In genomic region chr22:38501797-38502672, GRCh38 we compare ENCODE assay signal across 11 cellular contexts. TPM values are rescaled to one million over a fixed set of nuclear protein-coding genes. Genes with fewer than 3 reads are reported as not detected.
A peak's percentile ranks its signal among the peaks of the same experiment; 100 is the strongest.
DNase-seq lines count a peak whose midpoint lies in the region; ATAC-seq lines count a peak whose summit lies in the region.
"Had no signal": no experiment of that assay in that cellular context is flagged by ENCODE, and none has a peak within 500 bp of the region (broad histone marks: within the 10 kb centered on the region; RNA-seq: fewer than 3 reads in every experiment).

No MANE protein-coding gene starts in this region.

- H3K4me3 ChIP-seq in iPS-18a (ENCODE audit: low read length), result peak overlapping the region; percentile 97

- no peak for ATAC-seq in activated T-cell treated with anti-CD3 and anti-CD28 coated beads, Interleukin-2, amount 50 U/mL, for 4 hours
- ATAC-seq in activated CD8-positive, alpha-beta T cell treated with anti-CD3 and anti-CD28 coated beads, Interleukin-2, amount 10 ng/mL, durations not matched to agents 7 days and 5 days, result no peak
- ATAC-seq in stimulated activated naive CD8-positive, alpha-beta T cell treated with anti-CD3 and anti-CD28 coated beads, Interleukin-15, amount 100 ng/mL, for 72 hours, result no peak
- ATAC-seq in GM21576 (IDR thresholded peaks at IDR 0.05; ENCODE audit: unreplicated experiment), result no peak

- H3K27me3 Mint-ChIP-seq in activated T-cell treated with anti-CD3 and anti-CD28 coated beads, Interleukin-2, amount 50 U/mL, for 4 hours (ENCODE audit: low read depth), result no peaks in the 10 kb centered on the region
- no peaks in the 10 kb centered on the region for H3K27me3 Mint-ChIP-seq in activated CD8-positive, alpha-beta T cell treated with anti-CD3 and anti-CD28 coated beads, Interleukin-2, amount 10 ng/mL, durations not matched to agents 7 days and 5 days (ENCODE audit: low read depth)
- no peaks in the 10 kb centered on the region for H3K27me3 Mint-ChIP-seq in stimulated activated naive CD8-positive, alpha-beta T cell treated with anti-CD3 and anti-CD28 coated beads, Interleukin-15, amount 100 ng/mL, for 72 hours

- H3K36me3 ChIP-seq in iPS-18a (ENCODE audit: control insufficient read depth, low read depth, low read length), result peaks cover 64% of the 10 kb centered on the region

- peaks cover 62% of the 10 kb centered on the region for H3K4me1 Mint-ChIP-seq in activated T-cell treated with anti-CD3 and anti-CD28 coated beads, Interleukin-2, amount 50 U/mL, for 4 hours (ENCODE audit: low read depth)
- H3K4me1 Mint-ChIP-seq in activated CD8-positive, alpha-beta T cell treated with anti-CD3 and anti-CD28 coated beads, Interleukin-2, amount 10 ng/mL, durations not matched to agents 7 days and 5 days (ENCODE audit: low read depth), result peaks cover 57% of the 10 kb centered on the region
- H3K4me1 Mint-ChIP-seq in stimulated activated naive CD8-positive, alpha-beta T cell treated with anti-CD3 and anti-CD28 coated beads, Interleukin-15, amount 100 ng/mL, for 72 hours, result peaks cover 72% of the 10 kb centered on the region

- H3K9me3 Mint-ChIP-seq in activated T-cell treated with anti-CD3 and anti-CD28 coated beads, Interleukin-2, amount 50 U/mL, for 4 hours, result no peaks in the 10 kb centered on the region
- no peaks in the 10 kb centered on the region for H3K9me3 Mint-ChIP-seq in activated CD8-positive, alpha-beta T cell treated with anti-CD3 and anti-CD28 coated beads, Interleukin-2, amount 10 ng/mL, durations not matched to agents 7 days and 5 days (ENCODE audit: insufficient read depth)
- no peaks in the 10 kb centered on the region for H3K9me3 Mint-ChIP-seq in stimulated activated naive CD8-positive, alpha-beta T cell treated with anti-CD3 and anti-CD28 coated beads, Interleukin-15, amount 100 ng/mL, for 72 hours

- peak overlapping the region; percentile 99 for H3K4me3 Mint-ChIP-seq in activated T-cell treated with anti-CD3 and anti-CD28 coated beads, Interleukin-2, amount 50 U/mL, for 4 hours
- H3K4me3 Mint-ChIP-seq in activated CD8-positive, alpha-beta T cell treated with anti-CD3 and anti-CD28 coated beads, Interleukin-2, amount 10 ng/mL, durations not matched to agents 7 days and 5 days, result peak overlapping the region; percentile 99
- H3K4me3 Mint-ChIP-seq in stimulated activated naive CD8-positive, alpha-beta T cell treated with anti-CD3 and anti-CD28 coated beads, Interleukin-15, amount 100 ng/mL, for 72 hours, result peak overlapping the region; percentile 89 to 100

- H3K27me3 ChIP-seq in iPS-18a (ENCODE audit: control insufficient read depth, insufficient read depth, low read length), result no peaks in the 10 kb centered on the region

- POLR2A ChIA-PET in activated CD8-positive, alpha-beta T cell treated with anti-CD3 and anti-CD28 coated beads, Interleukin-2, amount 10 ng/mL, durations not matched to agents 7 days and 5 days (lab: Charles Lee), result interaction anchor here (0.9 to 1.9 kb wide), 6 partner anchors 9 to 68 kb away, joined by 3 to 5 read pairs (median 4); partner anchors contain the start of gene DMC1

- peaks cover 59% of the 10 kb centered on the region for H3K36me3 Mint-ChIP-seq in activated T-cell treated with anti-CD3 and anti-CD28 coated beads, Interleukin-2, amount 50 U/mL, for 4 hours (ENCODE audit: insufficient read depth)
- H3K36me3 Mint-ChIP-seq in activated CD8-positive, alpha-beta T cell treated with anti-CD3 and anti-CD28 coated beads, Interleukin-2, amount 10 ng/mL, durations not matched to agents 7 days and 5 days (ENCODE audit: low read depth), result peaks cover 79% of the 10 kb centered on the region

- H3K9ac ChIP-seq in iPS-18a (ENCODE audit: low read length), result no peak overlapping the region

- H3K27ac ChIP-seq in iPS-18a (ENCODE audit: low read length), result no peak overlapping the region

- CTCF ChIA-PET in activated CD8-positive, alpha-beta T cell treated with anti-CD3 and anti-CD28 coated beads, Interleukin-2, amount 10 ng/mL, durations not matched to agents 7 days and 5 days (lab: Charles Lee), result interaction anchor here (0.9 to 3.2 kb wide), 5 partner anchors 10 to 101 kb away, joined by 3 to 19 read pairs (median 4); partner anchors contain the start of gene DMC1

- H3K4me1 ChIP-seq in iPS-18a (ENCODE audit: control insufficient read depth, low read depth, low read length), result peaks cover 22% of the 10 kb centered on the region

- H3K9me3 ChIP-seq in iPS-18a (ENCODE audit: control insufficient read depth, low read depth, low read length), result no peaks in the 10 kb centered on the region

- DNase-seq in activated T-cell treated with anti-CD3 and anti-CD28 coated beads, Interleukin-2, amount 50 U/mL, for 4 hours, result no peak
- no peak for DNase-seq in activated T-cell treated with anti-CD3 and anti-CD28 coated beads, Interleukin-2, amount 50 U/mL, for 1 hour
- DNase-seq in activated CD8-positive, alpha-beta T cell treated with anti-CD3 and anti-CD28 coated beads, Interleukin-2, amount 10 ng/mL, durations not matched to agents 7 days and 5 days, result no peak
- DNase-seq in stimulated activated naive CD8-positive, alpha-beta T cell treated with anti-CD3 and anti-CD28 coated beads, Interleukin-15, amount 100 ng/mL, for 72 hours, result no peak
- DNase-seq in effector CD8-positive, alpha-beta T cell (lab: John Stamatoyannopoulos, UW), result no peak
- no peak for DNase-seq in cortex of kidney (lab: John Stamatoyannopoulos, UW)
- DNase-seq: activated CD4-positive, alpha-beta T cell treated with anti-CD3 and anti-CD28 coated beads, Interleukin-2, amount 50 U/mL, for 4 hours; NCI-H1092 treated with DMSO at 0.1 percent for 48 hours; posterior cingulate gyrus had no signal

- peak overlapping the region; percentile 39 for H3K27ac Mint-ChIP-seq in activated CD8-positive, alpha-beta T cell treated with anti-CD3 and anti-CD28 coated beads, Interleukin-2, amount 10 ng/mL, durations not matched to agents 7 days and 5 days
- peak overlapping the region in 1 of 2 donors; percentile 76 for H3K27ac Mint-ChIP-seq in stimulated activated naive CD8-positive, alpha-beta T cell treated with anti-CD3 and anti-CD28 coated beads, Interleukin-15, amount 100 ng/mL, for 72 hours

RNA-seq across cellular contexts. Expression of gene DDX17, which starts 4.1 kb away (rescaled TPM):
- 100 to 1,000 TPM; 228 to 276 (median 251) TPM for total RNA-seq in activated T-cell treated with anti-CD3 and anti-CD28 coated beads, Interleukin-2, amount 50 U/mL, for 4 hours
- total RNA-seq in activated CD8-positive, alpha-beta T cell treated with anti-CD3 and anti-CD28 coated beads, Interleukin-2, amount 10 ng/mL, durations not matched to agents 7 days and 5 days, result 100 to 1,000 TPM; 443 to 445 TPM

RNA-seq across cellular contexts. Expression of gene KDELR3, which starts 34.1 kb away (rescaled TPM):
- under 1 TPM in 2 of 3 donors, not detected in 1; 0.21 to 0.35 TPM for total RNA-seq in activated T-cell treated with anti-CD3 and anti-CD28 coated beads, Interleukin-2, amount 50 U/mL, for 4 hours
- total RNA-seq in activated CD8-positive, alpha-beta T cell treated with anti-CD3 and anti-CD28 coated beads, Interleukin-2, amount 10 ng/mL, durations not matched to agents 7 days and 5 days, result 1 to 10 TPM in 1 of 2 experiments, under 1 TPM in 1; 0.99 to 1.0 TPM

RNA-seq across cellular contexts. Expression of gene KCNJ4, which starts 47.0 kb away (rescaled TPM):
- not detected for total RNA-seq in activated T-cell treated with anti-CD3 and anti-CD28 coated beads, Interleukin-2, amount 50 U/mL, for 4 hours
- not detected for total RNA-seq in activated CD8-positive, alpha-beta T cell treated with anti-CD3 and anti-CD28 coated beads, Interleukin-2, amount 10 ng/mL, durations not matched to agents 7 days and 5 days
